In the genomic region with DNA sequence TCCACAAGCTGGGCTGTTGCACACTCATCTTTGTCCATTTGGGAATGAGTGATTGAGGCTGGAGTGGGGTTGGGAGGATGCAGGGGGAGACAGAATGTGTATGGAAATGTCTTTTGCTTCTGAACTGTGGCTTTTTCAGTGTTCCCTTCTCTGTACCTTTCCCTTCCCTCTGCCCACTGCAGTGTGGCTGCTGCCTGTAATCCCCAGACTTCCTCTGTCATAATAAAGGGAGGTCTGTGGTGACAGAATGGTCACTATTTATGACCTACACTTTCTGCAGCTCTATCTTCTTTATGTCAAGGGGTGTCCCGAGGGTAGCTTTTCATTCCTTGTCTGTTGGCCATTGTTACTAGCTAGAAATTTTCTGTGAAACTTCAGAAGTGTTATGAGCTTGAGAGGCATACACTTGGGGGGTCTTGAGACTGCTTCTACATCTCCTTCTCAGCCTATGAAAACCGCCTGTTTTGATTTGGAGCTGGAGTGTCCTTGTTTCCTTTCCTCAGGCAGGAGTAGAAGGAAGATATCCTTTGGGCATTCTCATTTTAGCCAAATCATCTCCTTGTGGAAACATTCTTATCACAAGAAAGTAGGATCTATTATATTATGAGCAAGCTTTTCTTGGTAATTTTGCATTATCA, we compare ENCODE assay signal across 17 cellular contexts.
DNase-seq lines count a peak whose midpoint lies in the region; ATAC-seq lines count a peak whose summit lies in the region.
"Had no signal": no experiment of that assay in that cellular context is flagged by ENCODE, and none has a peak within 500 bp of the region (broad histone marks: within the 10 kb centered on the region; RNA-seq: fewer than 3 reads in every experiment).

No MANE protein-coding gene starts in this region.

- no peak overlapping the region for H2AK5ac ChIP-seq in mesenchymal stem cell (ENCODE audit: low read length, severe bottlenecking)

- no peak overlapping the region for H2AFZ ChIP-seq in mesenchymal stem cell (ENCODE audit: low read depth, low read length)

- H3K9me3 ChIP-seq in mesenchymal stem cell (ENCODE audit: control insufficient read depth, low read length) (no peaks in the 10 kb centered on the region), HAP-1 (no peaks in the 10 kb centered on the region)
- H3K9me3 ChIP-seq: Peyer's patch had no signal

- H3K4me3 ChIP-seq in mesenchymal stem cell (ENCODE audit: insufficient read depth in 1 of 2, low read depth in 1 of 2, low read length in 2 of 2) (no peak overlapping the region), HAP-1 (no peak overlapping the region)
- H3K4me3 ChIP-seq: Peyer's patch had no signal

- H3K27me3 ChIP-seq in mesenchymal stem cell (ENCODE audit: control insufficient read depth in 1 of 2, insufficient read depth in 1 of 2, low read length in 2 of 2) (no peaks in the 10 kb centered on the region), HAP-1 (ENCODE audit: low read depth) (no peaks in the 10 kb centered on the region)
- H3K27me3 ChIP-seq: Peyer's patch had no signal

- peak; percentile 19 for DNase-seq in DMS53 (lab: John Stamatoyannopoulos, UW)
- no peak for DNase-seq in DMS53 treated with DMSO at 0.1 percent for 48 hours (lab: John Stamatoyannopoulos, UW; ENCODE audit: unreplicated experiment)
- DNase-seq in OCI-M1 (lab: John Stamatoyannopoulos, UW) = peak; percentile 9
- peak; percentile 0 for DNase-seq in mesenchymal stem cell
- no peak for DNase-seq in 8988T
- no peak for DNase-seq in activated CD4-positive, CD25-positive, alpha-beta regulatory T cell (lab: John Stamatoyannopoulos, UW)
- no peak for DNase-seq in HAP-1 (ENCODE audit: low spot score in 2 of 2)
- DNase-seq: NCI-H1048, NCI-H1436, NCI-H2029, NCI-H2171, NCI-H526, Peyer's patch had no signal

- H3K36me3 ChIP-seq in mesenchymal stem cell (ENCODE audit: control insufficient read depth in 1 of 2, insufficient read depth in 2 of 2, low read depth in 1 of 2, low read length in 2 of 2) (no peaks in the 10 kb centered on the region), HAP-1 (replicated peaks) (no peaks in the 10 kb centered on the region)
- H3K36me3 ChIP-seq: Peyer's patch had no signal

- H3K27ac ChIP-seq in mesenchymal stem cell (ENCODE audit: low read length, poor library complexity, severe bottlenecking) = no peak overlapping the region
- H3K27ac ChIP-seq: 22Rv1, KMS-11, Peyer's patch had no signal

- no peak overlapping the region for H4K91ac ChIP-seq in mesenchymal stem cell (ENCODE audit: low read length)

- H3K4ac ChIP-seq in mesenchymal stem cell (ENCODE audit: low read depth in 1 of 2, low read length in 2 of 2) = no peak overlapping the region

- no peak overlapping the region for H2BK120ac ChIP-seq in mesenchymal stem cell (ENCODE audit: low read depth, low read length)

- peak overlapping the region in 1 of 2 experiments; percentile 57 for H3K18ac ChIP-seq in mesenchymal stem cell (ENCODE audit: low read depth in 1 of 2, low read length in 2 of 2)

- no peak overlapping the region for H4K8ac ChIP-seq in mesenchymal stem cell (ENCODE audit: low read length)

- no peak overlapping the region for H2BK15ac ChIP-seq in mesenchymal stem cell (ENCODE audit: low read depth, poor library complexity, severe bottlenecking)

- H2BK5ac ChIP-seq in mesenchymal stem cell (ENCODE audit: low read depth, low read length, poor library complexity, severe bottlenecking) = no peak overlapping the region

- WGBS in mesenchymal stem cell = 0% methylated on average over 1 of the region's 2 CpGs

- H3K9ac ChIP-seq in mesenchymal stem cell (ENCODE audit: low read length) = no peak overlapping the region
- H3K9ac ChIP-seq: KMS-11 had no signal

- peaks cover 2% of the 10 kb centered on the region for H3K79me1 ChIP-seq in mesenchymal stem cell (replicated peaks; ENCODE audit: low read length, poor library complexity, severe bottlenecking)

- no peak overlapping the region for H2BK12ac ChIP-seq in mesenchymal stem cell (ENCODE audit: low read length in 2 of 2)

- H3K23ac ChIP-seq in mesenchymal stem cell (ENCODE audit: low read length in 2 of 2) = no peak overlapping the region

- no peak overlapping the region for H3K4me2 ChIP-seq in mesenchymal stem cell (ENCODE audit: low read length, poor library complexity, severe bottlenecking)
- H3K4me2 ChIP-seq: KMS-11 had no signal

- in situ Hi-C loops in HAP-1 (cut with MboI; ENCODE audit: low sequenced_read_pairs) = no loop called here

- H3K14ac ChIP-seq in mesenchymal stem cell (ENCODE audit: low read length in 2 of 2) = peak overlapping the region; percentile 14 to 36

- H3K4me1 ChIP-seq in mesenchymal stem cell (ENCODE audit: control insufficient read depth, insufficient read depth, low read depth, low read length) (peaks cover 2% of the 10 kb centered on the region), HAP-1 (no peaks in the 10 kb centered on the region)

- ATAC-seq in GM21381 (IDR thresholded peaks at IDR 0.05; ENCODE audit: unreplicated experiment) = no peak
- ATAC-seq: Right ventricle myocardium inferior had no signal

Comparison
In these comparisons a context has a peak if more than half of its experiments do, and no peak if none do; other contexts are left out.
1. DNase-seq: peak in DMS53 (single experiment), OCI-M1 (single experiment) and mesenchymal stem cell (single experiment); none in DMS53 treated with DMSO at 0.1 percent for 48 hours (single experiment), 8988T (single experiment), activated CD4-positive, CD25-positive, alpha-beta regulatory T cell (0 of 4) and HAP-1 (0 of 2).